In the genomic region with DNA sequence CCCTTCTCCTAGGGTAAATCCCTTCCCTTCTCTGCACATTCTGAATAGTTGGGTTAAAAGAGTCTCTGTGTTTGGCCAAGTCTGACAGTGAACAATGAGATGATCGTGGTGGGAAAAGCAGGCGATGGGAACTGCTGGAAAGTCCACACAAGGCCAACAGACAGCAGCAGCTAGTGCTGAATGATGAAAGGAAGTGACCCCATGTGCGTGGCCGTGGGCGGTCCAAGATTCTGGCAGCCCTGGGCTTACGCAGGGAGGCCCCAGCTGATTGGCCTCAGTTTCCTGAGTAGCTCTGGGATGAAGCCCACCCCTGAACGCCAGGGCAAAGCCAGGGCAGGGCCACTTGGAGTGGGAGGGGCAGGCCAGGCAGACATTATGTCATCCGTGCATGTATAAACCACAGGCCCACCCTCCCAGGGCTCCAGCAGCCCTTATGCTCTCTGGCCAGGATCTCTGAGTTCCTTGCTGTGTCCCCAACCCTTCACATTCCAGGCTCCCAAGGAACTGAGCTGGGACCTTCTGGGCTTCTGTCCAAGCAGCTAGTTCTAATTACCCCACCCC, we compare ENCODE assay signal across 11 cellular contexts. TPM values are rescaled to one million over a fixed set of nuclear protein-coding genes. Genes with fewer than 3 reads are reported as not detected.
DNase-seq lines count a peak whose midpoint lies in the region; ATAC-seq and TF ChIP-seq lines count a peak whose summit lies in the region.
"Had no signal": no experiment of that assay in that cellular context is flagged by ENCODE, and none has a peak within 500 bp of the region (broad histone marks: within the 10 kb centered on the region; RNA-seq: fewer than 3 reads in every experiment).

No MANE protein-coding gene starts in this region.

- H3K27me3 ChIP-seq in SJCRH30 = no peaks in the 10 kb centered on the region

- TF ChIP-seq CTCF in fibroblast of pulmonary artery (IDR thresholded peaks at IDR 0.05; ENCODE audit: low read length, missing control alignments) = no peak

- peaks cover 9% of the 10 kb centered on the region for H3K4me1 ChIP-seq in SJCRH30

- H3K9me3 ChIP-seq in SJCRH30 (replicated peaks) = no peaks in the 10 kb centered on the region

- no peak for ATAC-seq in GM19463 (IDR thresholded peaks at IDR 0.05; ENCODE audit: unreplicated experiment)
- ATAC-seq: naive thymus-derived CD8-positive, alpha-beta T cell had no signal

- peak; percentile 74 to 75 for DNase-seq in SJCRH30
- DNase-seq in fibroblast of pulmonary artery (ENCODE audit: low read depth) = peak; percentile 94
- peak; percentile 70 for DNase-seq in myocyte (ENCODE audit: low read depth)
- DNase-seq in ureter (ENCODE audit: low spot score) = peak; percentile 64
- no peak for DNase-seq in activated CD8-positive, alpha-beta memory T cell treated with anti-CD3 and anti-CD28 coated beads, Interleukin-2, amount 50 U/mL, for 48 hours
- no peak for DNase-seq in stimulated activated CD8-positive, alpha-beta memory T cell treated with anti-CD3 and anti-CD28 coated beads, Interleukin-4, amount 100 ng/mL, for 48 hours
- no peak for DNase-seq in T-helper 9 cell
- DNase-seq: activated T-cell treated with anti-CD3 and anti-CD28 coated beads, Interleukin-2, amount 50 U/mL, for 1 hour; NCI-H1930 had no signal

- peak overlapping the region; percentile 39 for H3K27ac ChIP-seq in SJCRH30

- no peaks in the 10 kb centered on the region for H3K36me3 ChIP-seq in SJCRH30

- H3K4me3 ChIP-seq in SJCRH30 = peak overlapping the region; percentile 26
- no peak overlapping the region for H3K4me3 ChIP-seq in fibroblast of pulmonary artery (replicated peaks; ENCODE audit: low read depth, low read length)

RNA-seq across cellular contexts. Expression of gene CDC25A, which starts 57.8 kb away (rescaled TPM):
- total RNA-seq in SJCRH30 (2014; rRNA removed; shearing (Covaris generic)) = 83.1 and 92.0 TPM in 2 replicates
- total RNA-seq in myocyte (2.2 and 2.5 TPM in 2 replicates), ureter (2.1 TPM)
- 0.62 TPM for polyA plus RNA-seq in myocyte (2012)
- total RNA-seq: naive thymus-derived CD8-positive, alpha-beta T cell had no signal
- polyA plus RNA-seq: naive thymus-derived CD8-positive, alpha-beta T cell had no signal

Comparison
In these comparisons a context has a peak if more than half of its experiments do, and no peak if none do; other contexts are left out.
1. DNase-seq: peak in SJCRH30 (2 of 2), fibroblast of pulmonary artery (single experiment), myocyte (single experiment) and ureter (single experiment); none in activated CD8-positive, alpha-beta memory T cell treated with anti-CD3 and anti-CD28 coated beads, Interleukin-2, amount 50 U/mL, for 48 hours (single experiment), stimulated activated CD8-positive, alpha-beta memory T cell treated with anti-CD3 and anti-CD28 coated beads, Interleukin-4, amount 100 ng/mL, for 48 hours (single experiment) and T-helper 9 cell (single experiment).
2. RNA of gene CDC25A, which starts 57.8 kb away (total RNA-seq): 83.1 to 92.0 TPM in SJCRH30; 2.2 to 2.5 TPM in myocyte and 2.1 TPM in ureter (single experiment); every median in the first group is over 10 times any median in the second.